1 cellular context compared by ENCODE assay signal in genomic region chr2:43634604-43635306, GRCh38.
TF ChIP-seq lines count a peak whose summit lies in the region.

No MANE protein-coding gene starts in this region.

TF ChIP-seq in HepG2, 621 proteins besides CTCF, POLR2A, EP300 and RAD21 (continued from another document and continues in another):
- TF ChIP-seq GMEB1 (CRISPR knock-in tag; IDR thresholded peaks at IDR 0.05; ENCODE audit: borderline replicate concordance), result no peak
- TF ChIP-seq ONECUT2 (CRISPR knock-in tag; IDR thresholded peaks at IDR 0.05), result no peak
- no peak for TF ChIP-seq ZC3H4 (CRISPR knock-in tag; IDR thresholded peaks at IDR 0.05; ENCODE audit: borderline replicate concordance)
- peak; percentile 94 for TF ChIP-seq SAP130 (CRISPR knock-in tag; IDR thresholded peaks at IDR 0.05; ENCODE audit: low read depth)
- TF ChIP-seq, protein P1, sequence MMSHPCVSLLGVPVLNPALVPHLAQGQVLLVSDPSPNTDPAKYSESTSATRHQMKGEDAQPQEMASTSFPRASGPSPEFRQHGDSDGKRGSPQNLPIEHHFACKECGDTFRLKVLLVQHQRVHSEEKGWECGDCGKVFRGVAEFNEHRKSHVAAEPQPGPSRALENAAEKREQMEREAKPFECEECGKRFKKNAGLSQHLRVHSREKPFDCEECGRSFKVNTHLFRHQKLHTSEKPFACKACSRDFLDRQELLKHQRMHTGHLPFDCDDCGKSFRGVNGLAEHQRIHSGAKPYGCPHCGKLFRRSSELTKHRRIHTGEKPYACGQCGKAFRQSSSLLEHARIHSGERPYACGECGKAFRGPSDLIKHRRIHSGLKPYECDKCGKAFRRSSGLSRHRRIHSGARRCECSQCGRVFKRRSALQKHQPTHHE (CRISPR knock-in tag; IDR thresholded peaks at IDR 0.05; ENCODE audit: borderline replicate concordance), result no peak
- TF ChIP-seq AKAP8 (CRISPR knock-in tag; IDR thresholded peaks at IDR 0.05), result no peak
- TF ChIP-seq JARID2 (CRISPR knock-in tag; IDR thresholded peaks at IDR 0.05; ENCODE audit: insufficient replicate concordance), result peak; percentile 57
- no peak for TF ChIP-seq ZSCAN29 (CRISPR knock-in tag; conservative IDR thresholded peaks at IDR 0.05)
- TF ChIP-seq ZNF781 (CRISPR knock-in tag; IDR thresholded peaks at IDR 0.05; ENCODE audit: borderline replicate concordance, not compliant biosample characterization), result no peak
- peak; percentile 39; the same call in 1 of the 2 replicates for TF ChIP-seq SATB2 (CRISPR knock-in tag; IDR thresholded peaks at IDR 0.05)
- peak; percentile 79 for TF ChIP-seq CREM (IDR thresholded peaks at IDR 0.05)
- no peak for TF ChIP-seq CREM (CRISPR knock-in tag; IDR thresholded peaks at IDR 0.05)
- TF ChIP-seq ZNF776 (CRISPR knock-in tag; IDR thresholded peaks at IDR 0.05), result no peak
- TF ChIP-seq, protein P2, sequence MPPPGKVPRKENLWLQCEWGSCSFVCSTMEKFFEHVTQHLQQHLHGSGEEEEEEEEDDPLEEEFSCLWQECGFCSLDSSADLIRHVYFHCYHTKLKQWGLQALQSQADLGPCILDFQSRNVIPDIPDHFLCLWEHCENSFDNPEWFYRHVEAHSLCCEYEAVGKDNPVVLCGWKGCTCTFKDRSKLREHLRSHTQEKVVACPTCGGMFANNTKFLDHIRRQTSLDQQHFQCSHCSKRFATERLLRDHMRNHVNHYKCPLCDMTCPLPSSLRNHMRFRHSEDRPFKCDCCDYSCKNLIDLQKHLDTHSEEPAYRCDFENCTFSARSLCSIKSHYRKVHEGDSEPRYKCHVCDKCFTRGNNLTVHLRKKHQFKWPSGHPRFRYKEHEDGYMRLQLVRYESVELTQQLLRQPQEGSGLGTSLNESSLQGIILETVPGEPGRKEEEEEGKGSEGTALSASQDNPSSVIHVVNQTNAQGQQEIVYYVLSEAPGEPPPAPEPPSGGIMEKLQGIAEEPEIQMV (CRISPR knock-in tag; IDR thresholded peaks at IDR 0.05; ENCODE audit: low read depth), result no peak
- TF ChIP-seq TFDP1 (CRISPR knock-in tag; IDR thresholded peaks at IDR 0.05; ENCODE audit: borderline replicate concordance), result no peak
- TF ChIP-seq ZNF639 (CRISPR knock-in tag; conservative IDR thresholded peaks at IDR 0.05), result 0 out of 2 replicates have a peak, but pooled peaks have one; percentile 49
- TF ChIP-seq ZBTB21 (CRISPR knock-in tag; IDR thresholded peaks at IDR 0.05), result peak; percentile 25; the same call in 1 of the 2 replicates
- TF ChIP-seq IRF2 (CRISPR knock-in tag; IDR thresholded peaks at IDR 0.05), result peak; percentile 84
- TF ChIP-seq PCBP1 (IDR thresholded peaks at IDR 0.05; ENCODE audit: borderline replicate concordance, low read depth, low read length), result no peak
- TF ChIP-seq HDAC2 (CRISPR knock-in tag; IDR thresholded peaks at IDR 0.05), result peak; percentile 86
- no peak for TF ChIP-seq ZFP90 (CRISPR knock-in tag; IDR thresholded peaks at IDR 0.05; ENCODE audit: borderline replicate concordance)
- no peak for TF ChIP-seq POLR2AphosphoS5 (IDR thresholded peaks at IDR 0.05; ENCODE audit: low read depth, low read length)
- no peak for TF ChIP-seq ZNF180 (CRISPR knock-in tag; IDR thresholded peaks at IDR 0.05; ENCODE audit: borderline replicate concordance, low read depth)
- peak; percentile 98 for TF ChIP-seq TBX2 (CRISPR knock-in tag; IDR thresholded peaks at IDR 0.05; ENCODE audit: borderline replicate concordance)
- TF ChIP-seq MATR3 (CRISPR knock-in tag; IDR thresholded peaks at IDR 0.05), result no peak
- peak; percentile 100 for TF ChIP-seq FOXA3 (CRISPR knock-in tag; IDR thresholded peaks at IDR 0.05)
- TF ChIP-seq ZNF205 (CRISPR knock-in tag; IDR thresholded peaks at IDR 0.05), result peak; percentile 45; the same call in 1 of the 2 replicates
- TF ChIP-seq ATF1 (CRISPR knock-in tag; IDR thresholded peaks at IDR 0.05), result peak; percentile 36; the same call in 1 of the 2 replicates
- peak; percentile 24; the same call in 1 of the 2 replicates for TF ChIP-seq SP5 (CRISPR knock-in tag; IDR thresholded peaks at IDR 0.05; ENCODE audit: borderline replicate concordance, low read depth)
- peak; percentile 98 for TF ChIP-seq ZBTB26 (CRISPR knock-in tag; IDR thresholded peaks at IDR 0.05; ENCODE audit: borderline replicate concordance)
- TF ChIP-seq SOX13 (IDR thresholded peaks at IDR 0.05), result peak; percentile 70
- TF ChIP-seq SOX13 (CRISPR knock-in tag; conservative IDR thresholded peaks at IDR 0.05 in 1 of 2, IDR thresholded peaks at IDR 0.05 in 1 of 2), result peak in 1 of 2 experiments; percentile 93; a peak in 2 of 4 replicates
- TF ChIP-seq FOXC1 (CRISPR knock-in tag; IDR thresholded peaks at IDR 0.05; ENCODE audit: borderline replicate concordance), result no peak
- TF ChIP-seq CEBPB (IDR thresholded peaks at IDR 0.05; ENCODE audit: borderline replicate concordance, low read depth, low read length), result 0 out of 2 replicates have a peak, but pooled peaks have one; percentile 40
- no peak for TF ChIP-seq EED (CRISPR knock-in tag; IDR thresholded peaks at IDR 0.05)
- peak; percentile 51; the same call in 1 of the 2 replicates for TF ChIP-seq NR2C2 (CRISPR knock-in tag; IDR thresholded peaks at IDR 0.05; ENCODE audit: borderline replicate concordance)
- TF ChIP-seq ISL2 (CRISPR knock-in tag; IDR thresholded peaks at IDR 0.05), result peak; percentile 93
- TF ChIP-seq NKX3-1 (CRISPR knock-in tag; IDR thresholded peaks at IDR 0.05), result peak; percentile 83; the same call in 1 of the 2 replicates
- TF ChIP-seq, protein P3, sequence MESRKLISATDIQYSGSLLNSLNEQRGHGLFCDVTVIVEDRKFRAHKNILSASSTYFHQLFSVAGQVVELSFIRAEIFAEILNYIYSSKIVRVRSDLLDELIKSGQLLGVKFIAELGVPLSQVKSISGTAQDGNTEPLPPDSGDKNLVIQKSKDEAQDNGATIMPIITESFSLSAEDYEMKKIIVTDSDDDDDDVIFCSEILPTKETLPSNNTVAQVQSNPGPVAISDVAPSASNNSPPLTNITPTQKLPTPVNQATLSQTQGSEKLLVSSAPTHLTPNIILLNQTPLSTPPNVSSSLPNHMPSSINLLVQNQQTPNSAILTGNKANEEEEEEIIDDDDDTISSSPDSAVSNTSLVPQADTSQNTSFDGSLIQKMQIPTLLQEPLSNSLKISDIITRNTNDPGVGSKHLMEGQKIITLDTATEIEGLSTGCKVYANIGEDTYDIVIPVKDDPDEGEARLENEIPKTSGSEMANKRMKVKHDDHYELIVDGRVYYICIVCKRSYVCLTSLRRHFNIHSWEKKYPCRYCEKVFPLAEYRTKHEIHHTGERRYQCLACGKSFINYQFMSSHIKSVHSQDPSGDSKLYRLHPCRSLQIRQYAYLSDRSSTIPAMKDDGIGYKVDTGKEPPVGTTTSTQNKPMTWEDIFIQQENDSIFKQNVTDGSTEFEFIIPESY (CRISPR knock-in tag; IDR thresholded peaks at IDR 0.05), result 0 out of 2 replicates have a peak, but pooled peaks have one; percentile 10
- TF ChIP-seq ZNF652 (CRISPR knock-in tag; IDR thresholded peaks at IDR 0.05; ENCODE audit: borderline replicate concordance, low read depth), result peak; percentile 97
- TF ChIP-seq RFXANK (CRISPR knock-in tag; IDR thresholded peaks at IDR 0.05), result no peak
- TF ChIP-seq KLF12 (CRISPR knock-in tag; IDR thresholded peaks at IDR 0.05; ENCODE audit: borderline replicate concordance), result no peak
- peak; percentile 85; the same call in 1 of the 2 replicates for TF ChIP-seq ATM (IDR thresholded peaks at IDR 0.05; ENCODE audit: borderline replicate concordance)
- TF ChIP-seq TCF7 (IDR thresholded peaks at IDR 0.05; ENCODE audit: low read depth), result peak; percentile 89
- peak; percentile 61; the same call in 1 of the 2 replicates for TF ChIP-seq ATF3 (CRISPR knock-in tag; IDR thresholded peaks at IDR 0.05)
- TF ChIP-seq NAIF1 (CRISPR knock-in tag; IDR thresholded peaks at IDR 0.05; ENCODE audit: borderline replicate concordance), result no peak
- TF ChIP-seq SMARCC2 (IDR thresholded peaks at IDR 0.05), result peak; percentile 26; the same call in 1 of the 2 replicates
- peak; percentile 67; the same call in 1 of the 2 replicates for TF ChIP-seq ZNF878 (CRISPR knock-in tag; IDR thresholded peaks at IDR 0.05)
- TF ChIP-seq FIP1L1 (IDR thresholded peaks at IDR 0.05; ENCODE audit: borderline replicate concordance, insufficient read depth, low read depth, low read length), result no peak
- TF ChIP-seq PRDM10 (CRISPR knock-in tag; IDR thresholded peaks at IDR 0.05; ENCODE audit: low read depth), result 0 out of 2 replicates have a peak, but pooled peaks have one; percentile 50
- no peak for TF ChIP-seq MTA3 (CRISPR knock-in tag; IDR thresholded peaks at IDR 0.05)
- TF ChIP-seq, protein P4, sequence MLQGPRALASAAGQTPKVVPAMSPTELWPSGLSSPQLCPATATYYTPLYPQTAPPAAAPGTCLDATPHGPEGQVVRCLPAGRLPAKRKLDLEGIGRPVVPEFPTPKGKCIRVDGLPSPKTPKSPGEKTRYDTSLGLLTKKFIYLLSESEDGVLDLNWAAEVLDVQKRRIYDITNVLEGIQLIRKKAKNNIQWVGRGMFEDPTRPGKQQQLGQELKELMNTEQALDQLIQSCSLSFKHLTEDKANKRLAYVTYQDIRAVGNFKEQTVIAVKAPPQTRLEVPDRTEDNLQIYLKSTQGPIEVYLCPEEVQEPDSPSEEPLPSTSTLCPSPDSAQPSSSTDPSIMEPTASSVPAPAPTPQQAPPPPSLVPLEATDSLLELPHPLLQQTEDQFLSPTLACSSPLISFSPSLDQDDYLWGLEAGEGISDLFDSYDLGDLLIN (CRISPR knock-in tag; IDR thresholded peaks at IDR 0.05; ENCODE audit: borderline replicate concordance), result no peak
